Comparison of ENCODE assay signal across 11 cellular contexts in the genomic region with DNA sequence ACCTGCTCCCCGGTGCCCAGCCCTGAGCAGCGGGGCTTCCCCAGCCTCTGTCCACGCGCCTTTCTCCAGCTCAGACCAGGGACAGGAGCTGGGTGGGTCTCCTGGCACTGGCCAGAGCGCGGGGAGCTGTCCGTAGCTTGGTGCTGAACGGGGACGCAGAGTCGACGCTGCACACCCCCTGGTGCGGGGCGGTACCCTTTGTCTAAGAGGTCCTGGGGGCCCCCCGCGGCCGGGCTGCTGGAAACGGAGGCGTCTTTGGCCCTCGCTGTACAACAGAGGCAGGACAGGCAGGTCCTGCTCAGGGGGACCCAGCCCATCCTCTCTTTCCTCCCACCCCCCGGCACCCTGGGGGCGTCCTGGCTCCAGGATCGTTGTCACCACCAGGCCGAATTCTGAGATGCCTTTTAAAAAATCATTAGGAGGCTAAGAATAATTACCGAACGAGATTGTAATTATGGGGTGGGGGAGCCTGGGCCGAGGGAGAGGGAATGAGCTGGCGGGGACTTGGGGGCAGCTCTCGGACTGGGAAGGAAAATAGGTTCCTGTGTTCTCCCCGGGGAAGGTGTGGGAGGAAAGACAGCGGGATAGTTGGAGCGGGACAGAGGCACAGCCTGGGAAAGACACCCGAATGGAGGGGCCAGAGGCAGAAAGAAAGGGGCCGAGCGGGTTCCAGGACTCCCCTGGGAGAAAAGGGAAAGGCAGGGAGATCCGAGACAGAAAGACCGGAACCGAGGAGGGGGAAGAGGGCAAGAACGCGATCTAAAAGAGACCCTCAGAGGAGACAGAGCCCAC. TPM values are rescaled to one million over a fixed set of nuclear protein-coding genes. Genes with fewer than 3 reads are reported as not detected.
DNase-seq lines count a peak whose midpoint lies in the region; ATAC-seq and TF ChIP-seq lines count a peak whose summit lies in the region.
"Had no signal": no experiment of that assay in that cellular context is flagged by ENCODE, and none has a peak within 500 bp of the region (broad histone marks: within the 10 kb centered on the region; RNA-seq: fewer than 3 reads in every experiment).

No MANE protein-coding gene starts in this region.

- 4% methylated on average over 32 of the region's 39 CpGs for WGBS in hepatocyte (ENCODE audit: low lambda C conversion rate, missing lambda C conversion rate)
- WGBS in prostate gland: 5% methylated on average over 39 of the region's 39 CpGs

- H3K27ac ChIP-seq in hepatocyte (no peak overlapping the region), prostate gland (no peak overlapping the region)

- H3K4me1 Mint-ChIP-seq in activated CD4-positive, alpha-beta T cell treated with anti-CD3 and anti-CD28 coated beads for 36 hours: peaks cover 33% of the 10 kb centered on the region
- H3K4me1 Mint-ChIP-seq in activated T-helper 2 cell treated with anti-CD3 and anti-CD28 coated beads, Interferon-gamma antibody, Interleukin-2, Interleukin-4, amounts not matched to agents 10 μg/mL and 5 μg/mL and 100 μg/mL, durations not matched to agents 14 hours and 24 hours and 36 hours (ENCODE audit: low read depth): peaks cover 11% of the 10 kb centered on the region
- H3K4me1 Mint-ChIP-seq in stimulated activated naive CD8-positive, alpha-beta T cell treated with anti-CD3 and anti-CD28 coated beads, Interleukin-15, amount 100 ng/mL, for 72 hours: peaks cover 57% of the 10 kb centered on the region

- no peak for TF ChIP-seq POLR2A in prostate gland (IDR thresholded peaks at IDR 0.05)

- POLR2A ChIA-PET in activated CD4-positive, alpha-beta T cell treated with anti-CD3 and anti-CD28 coated beads for 36 hours (lab: Charles Lee): no interaction called here

- H4K20me1 ChIP-seq in hepatocyte (ENCODE audit: insufficient read depth, poor library complexity, severe bottlenecking): no peaks in the 10 kb centered on the region

- no peak overlapping the region for H3K4me3 Mint-ChIP-seq in activated CD4-positive, alpha-beta T cell treated with anti-CD3 and anti-CD28 coated beads for 36 hours
- no peak overlapping the region for H3K4me3 Mint-ChIP-seq in activated T-helper 2 cell treated with anti-CD3 and anti-CD28 coated beads, Interferon-gamma antibody, Interleukin-2, Interleukin-4, amounts not matched to agents 10 μg/mL and 5 μg/mL and 100 μg/mL, durations not matched to agents 14 hours and 24 hours and 36 hours (ENCODE audit: low read depth)
- peak overlapping the region in 1 of 2 donors; percentile 72 for H3K4me3 Mint-ChIP-seq in stimulated activated naive CD8-positive, alpha-beta T cell treated with anti-CD3 and anti-CD28 coated beads, Interleukin-15, amount 100 ng/mL, for 72 hours

- H3K27me3 ChIP-seq in hepatocyte (peaks cover 88% of the 10 kb centered on the region), prostate gland (replicated peaks; ENCODE audit: insufficient read depth) (peaks cover 56% of the 10 kb centered on the region)

- CTCF ChIA-PET in activated CD4-positive, alpha-beta T cell treated with anti-CD3 and anti-CD28 coated beads for 36 hours (lab: Charles Lee): interaction anchor here (1.2 to 1.6 kb wide), 2 partner anchors 15 to 38 kb away, joined by 4 read pairs; no protein-coding TSS in a partner anchor

- no peaks in the 10 kb centered on the region for H3K79me2 ChIP-seq in hepatocyte

- H3K36me3 ChIP-seq in hepatocyte (replicated peaks; ENCODE audit: insufficient read depth, low read depth) (no peaks in the 10 kb centered on the region), prostate gland (no peaks in the 10 kb centered on the region)

- no peak overlapping the region for H3K27ac Mint-ChIP-seq in activated CD4-positive, alpha-beta T cell treated with anti-CD3 and anti-CD28 coated beads for 36 hours
- peak overlapping the region; percentile 55 for H3K27ac Mint-ChIP-seq in activated T-helper 2 cell treated with anti-CD3 and anti-CD28 coated beads, Interferon-gamma antibody, Interleukin-2, Interleukin-4, amounts not matched to agents 10 μg/mL and 5 μg/mL and 100 μg/mL, durations not matched to agents 14 hours and 24 hours and 36 hours
- peak overlapping the region; percentile 16 to 32 for H3K27ac Mint-ChIP-seq in stimulated activated naive CD8-positive, alpha-beta T cell treated with anti-CD3 and anti-CD28 coated beads, Interleukin-15, amount 100 ng/mL, for 72 hours

- no peak overlapping the region for H2AFZ ChIP-seq in hepatocyte

- ATAC-seq in activated CD4-positive, alpha-beta T cell treated with anti-CD3 and anti-CD28 coated beads for 36 hours: peak; percentile 54
- ATAC-seq in stimulated activated naive CD8-positive, alpha-beta T cell treated with anti-CD3 and anti-CD28 coated beads, Interleukin-15, amount 100 ng/mL, for 72 hours: peak; percentile 58
- no peak for ATAC-seq in GM21576 (IDR thresholded peaks at IDR 0.05; ENCODE audit: unreplicated experiment)

- peaks cover 79% of the 10 kb centered on the region for H3K27me3 Mint-ChIP-seq in activated CD4-positive, alpha-beta T cell treated with anti-CD3 and anti-CD28 coated beads for 36 hours
- peaks cover 81% of the 10 kb centered on the region for H3K27me3 Mint-ChIP-seq in activated T-helper 2 cell treated with anti-CD3 and anti-CD28 coated beads, Interferon-gamma antibody, Interleukin-2, Interleukin-4, amounts not matched to agents 10 μg/mL and 5 μg/mL and 100 μg/mL, durations not matched to agents 14 hours and 24 hours and 36 hours (ENCODE audit: low read depth)
- H3K27me3 Mint-ChIP-seq in stimulated activated naive CD8-positive, alpha-beta T cell treated with anti-CD3 and anti-CD28 coated beads, Interleukin-15, amount 100 ng/mL, for 72 hours: peaks cover 91% of the 10 kb centered on the region

- H3K4me1 ChIP-seq in hepatocyte (ENCODE audit: insufficient read depth) (peaks cover 10% of the 10 kb centered on the region), prostate gland (replicated peaks) (peaks cover 4% of the 10 kb centered on the region)

- H3K9me3 Mint-ChIP-seq in activated CD4-positive, alpha-beta T cell treated with anti-CD3 and anti-CD28 coated beads for 36 hours (ENCODE audit: low read depth): no peaks in the 10 kb centered on the region
- no peaks in the 10 kb centered on the region for H3K9me3 Mint-ChIP-seq in activated T-helper 2 cell treated with anti-CD3 and anti-CD28 coated beads, Interferon-gamma antibody, Interleukin-2, Interleukin-4, amounts not matched to agents 10 μg/mL and 5 μg/mL and 100 μg/mL, durations not matched to agents 14 hours and 24 hours and 36 hours
- H3K9me3 Mint-ChIP-seq in stimulated activated naive CD8-positive, alpha-beta T cell treated with anti-CD3 and anti-CD28 coated beads, Interleukin-15, amount 100 ng/mL, for 72 hours: no peaks in the 10 kb centered on the region

- DNase-seq in activated CD4-positive, alpha-beta T cell treated with anti-CD3 and anti-CD28 coated beads for 36 hours: peak; percentile 69
- DNase-seq in activated CD4-positive, alpha-beta T cell treated with anti-CD3 and anti-CD28 coated beads for 1 hour: no peak
- no peak for DNase-seq in activated T-helper 2 cell treated with anti-CD3 and anti-CD28 coated beads, Interferon-gamma antibody, Interleukin-2, Interleukin-4, amounts not matched to agents 10 μg/mL and 5 μg/mL and 100 μg/mL, durations not matched to agents 14 hours and 24 hours and 36 hours (ENCODE audit: low spot score)
- peak; percentile 85 for DNase-seq in hepatocyte (ENCODE audit: low spot score)
- peak in 1 of 2 donors; percentile 35 for DNase-seq in stimulated activated naive CD8-positive, alpha-beta T cell treated with anti-CD3 and anti-CD28 coated beads, Interleukin-15, amount 100 ng/mL, for 72 hours
- DNase-seq in prostate gland (ENCODE audit: low spot score): no peak
- no peak for DNase-seq in cerebellum (ENCODE audit: low spot score)

- no peaks in the 10 kb centered on the region for H3K9me3 ChIP-seq in hepatocyte (ENCODE audit: low read depth)
- no peaks in the 10 kb centered on the region for H3K9me3 ChIP-seq in prostate gland

- H3K36me3 Mint-ChIP-seq in activated CD4-positive, alpha-beta T cell treated with anti-CD3 and anti-CD28 coated beads for 36 hours (ENCODE audit: low read depth): peaks cover 1% of the 10 kb centered on the region
- H3K36me3 Mint-ChIP-seq in activated T-helper 2 cell treated with anti-CD3 and anti-CD28 coated beads, Interferon-gamma antibody, Interleukin-2, Interleukin-4, amounts not matched to agents 10 μg/mL and 5 μg/mL and 100 μg/mL, durations not matched to agents 14 hours and 24 hours and 36 hours (ENCODE audit: low read depth): peaks cover 3% of the 10 kb centered on the region

- H3K4me2 ChIP-seq in hepatocyte: no peak overlapping the region

- H3K4me3 ChIP-seq in hepatocyte: no peak overlapping the region
- no peak overlapping the region for H3K4me3 ChIP-seq in prostate gland

- intact Hi-C loops in activated CD4-positive, alpha-beta T cell treated with anti-CD3 and anti-CD28 coated beads for 36 hours (cut with DNase I, micrococcal nuclease): loop anchor here in 1 of 2 experiments (5.0 kb wide), 1 partner anchor 39 kb away; no protein-coding TSS in a partner anchor
- intact Hi-C loops in activated T-helper 2 cell treated with anti-CD3 and anti-CD28 coated beads, Interferon-gamma antibody, Interleukin-2, Interleukin-4, amounts not matched to agents 10 μg/mL and 5 μg/mL and 100 μg/mL, durations not matched to agents 14 hours and 24 hours and 36 hours (cut with micrococcal nuclease): no loop called here
- intact Hi-C loops in prostate gland (cut with DNase I): no loop called here

- H3K9me2 ChIP-seq in hepatocyte (replicated peaks; ENCODE audit: insufficient read depth): no peaks in the 10 kb centered on the region

- no peak for TF ChIP-seq CTCF in hepatocyte (IDR thresholded peaks at IDR 0.05; ENCODE audit: poor library complexity)
- TF ChIP-seq CTCF in prostate gland (IDR thresholded peaks at IDR 0.05): no peak

RNA-seq across cellular contexts. Expression of gene SKOR1, which starts 4.1 kb away (rescaled TPM):
- under 1 TPM; 0.16 to 0.18 TPM for total RNA-seq in activated CD4-positive, alpha-beta T cell treated with anti-CD3 and anti-CD28 coated beads for 36 hours
- total RNA-seq in activated T-helper 2 cell treated with anti-CD3 and anti-CD28 coated beads, Interferon-gamma antibody, Interleukin-2, Interleukin-4, amounts not matched to agents 10 μg/mL and 5 μg/mL and 100 μg/mL, durations not matched to agents 14 hours and 24 hours and 36 hours: 0.09 and 0.21 TPM in 2 replicates
- 0.12 and 0.23 TPM in 2 replicates for total RNA-seq in hepatocyte
- 0.26 and 0.52 TPM in 2 replicates for polyA plus RNA-seq in hepatocyte
- total RNA-seq in prostate gland: 1 to 10 TPM in 1 of 2 donors, under 1 TPM in 1; 0.59 to 1.7 TPM
- 14.9 TPM for total RNA-seq in cerebellum

RNA-seq across cellular contexts. Expression of gene RNU6-1, which starts 18.7 kb away (rescaled TPM):
- total RNA-seq in activated CD4-positive, alpha-beta T cell treated with anti-CD3 and anti-CD28 coated beads for 36 hours: not detected
- not detected in 2 replicates for total RNA-seq in activated T-helper 2 cell treated with anti-CD3 and anti-CD28 coated beads, Interferon-gamma antibody, Interleukin-2, Interleukin-4, amounts not matched to agents 10 μg/mL and 5 μg/mL and 100 μg/mL, durations not matched to agents 14 hours and 24 hours and 36 hours
- total RNA-seq in hepatocyte: not detected in 2 replicates
- not detected in 2 replicates for polyA plus RNA-seq in hepatocyte
- total RNA-seq in prostate gland: not detected
- not detected for total RNA-seq in cerebellum
- total RNA-seq: activated CD8-positive, alpha-beta memory T cell treated with anti-CD3 and anti-CD28 coated beads for 36 hours; lower leg skin had no signal
- polyA plus RNA-seq: AG04450 had no signal

Comparison
In these comparisons a context has a peak if more than half of its experiments do, and no peak if none do; other contexts are left out.
1. DNase-seq: peak in activated CD4-positive, alpha-beta T cell treated with anti-CD3 and anti-CD28 coated beads for 36 hours (single experiment) and hepatocyte (single experiment); none in activated CD4-positive, alpha-beta T cell treated with anti-CD3 and anti-CD28 coated beads for 1 hour (single experiment), activated T-helper 2 cell treated with anti-CD3 and anti-CD28 coated beads, Interferon-gamma antibody, Interleukin-2, Interleukin-4, amounts not matched to agents 10 μg/mL and 5 μg/mL and 100 μg/mL, durations not matched to agents 14 hours and 24 hours and 36 hours (single experiment), prostate gland (single experiment) and cerebellum (single experiment).